ENCODE assay signal across 30 cellular contexts in genomic region chr2:26932974-26933373, GRCh38.
"Had no signal": no experiment of that assay in that cellular context is flagged by ENCODE, and none has a peak within 500 bp of the region (broad histone marks: within the 10 kb centered on the region; RNA-seq: fewer than 3 reads in every experiment).

No MANE protein-coding gene starts in this region.

- DNase-seq: activated CD4-positive, alpha-beta memory T cell treated with anti-CD3 and anti-CD28 coated beads, Interleukin-2, amount 10 ng/mL, durations not matched to agents 7 days and 5 days; activated CD4-positive, alpha-beta T cell treated with anti-CD3 and anti-CD28 coated beads for 1 hour; activated CD4-positive, alpha-beta T cell treated with anti-CD3 and anti-CD28 coated beads for 48 hours; activated CD4-positive, CD25-positive, alpha-beta regulatory T cell; activated CD8-positive, alpha-beta memory T cell treated with anti-CD3 and anti-CD28 coated beads for 24 hours; activated CD8-positive, alpha-beta memory T cell treated with anti-CD3 and anti-CD28 coated beads, Interleukin-2, amount 50 U/mL, for 48 hours; activated effector memory CD4-positive, alpha-beta T cell treated with Interleukin-2 at 50 U/mL for 16 hours; activated naive CD4-positive, alpha-beta T cell treated with anti-CD3 and anti-CD28 coated beads, Interleukin-2, amount 10 ng/mL, durations not matched to agents 7 days and 5 days; activated naive CD8-positive, alpha-beta T cell treated with anti-CD3 and anti-CD28 coated beads, Interleukin-2, amount 50 U/mL, for 24 hours; activated T-cell treated with anti-CD3 and anti-CD28 coated beads, Interleukin-2, amount 50 U/mL, for 48 hours; brain microvascular endothelial cell; Karpas-422; KBM-7; NCI-H1105; NCI-H1436; NCI-H1694 treated with DMSO at 0.1 percent for 48 hours; NCI-H2029; NCI-H510A; NCI-H526; NCI-H748 treated with DMSO at 0.1 percent for 48 hours; NK-92 treated with Interleukin-12 subunit alpha and Interleukin-12 subunit beta, amount 100 ng/mL, for 24 hours; PC-3; Peyer's patch; SHP77; SJCRH30; T1000; WERI-Rb-1 had no signal

- ATAC-seq: activated CD8-positive, alpha-beta memory T cell treated with anti-CD3 and anti-CD28 coated beads, Interleukin-2, amount 10 ng/mL, durations not matched to agents 7 days and 5 days; activated naive CD8-positive, alpha-beta T cell treated with anti-CD3 and anti-CD28 coated beads, Interleukin-2, amount 50 U/mL, for 24 hours; PC-3 had no signal

- H3K27me3 ChIP-seq: brain microvascular endothelial cell, Peyer's patch had no signal

- H3K4me1 ChIP-seq: Peyer's patch, SJCRH30 had no signal

- H3K27ac ChIP-seq: brain microvascular endothelial cell, Peyer's patch, RWPE1, SJCRH30, SK-N-MC, WERI-Rb-1 had no signal

- H3K9me3 ChIP-seq: Peyer's patch, SJCRH30 had no signal

- H3K36me3 ChIP-seq: brain microvascular endothelial cell, Peyer's patch, SJCRH30 had no signal

- H3K4me3 ChIP-seq: Peyer's patch, SJCRH30, SK-N-MC had no signal
